ENCODE assay signal across 8 cellular contexts in genomic region chr14:52552063-52552988, GRCh38. TPM values are rescaled to one million over a fixed set of nuclear protein-coding genes. Genes with fewer than 3 reads are reported as not detected.
DNase-seq lines count a peak whose midpoint lies in the region; ATAC-seq and TF ChIP-seq lines count a peak whose summit lies in the region.

Gene GPR137C (plus strand): TSS chr14:52552836. CDS start chr14:52553148, 312 bp downstream.
A gene with protein sequence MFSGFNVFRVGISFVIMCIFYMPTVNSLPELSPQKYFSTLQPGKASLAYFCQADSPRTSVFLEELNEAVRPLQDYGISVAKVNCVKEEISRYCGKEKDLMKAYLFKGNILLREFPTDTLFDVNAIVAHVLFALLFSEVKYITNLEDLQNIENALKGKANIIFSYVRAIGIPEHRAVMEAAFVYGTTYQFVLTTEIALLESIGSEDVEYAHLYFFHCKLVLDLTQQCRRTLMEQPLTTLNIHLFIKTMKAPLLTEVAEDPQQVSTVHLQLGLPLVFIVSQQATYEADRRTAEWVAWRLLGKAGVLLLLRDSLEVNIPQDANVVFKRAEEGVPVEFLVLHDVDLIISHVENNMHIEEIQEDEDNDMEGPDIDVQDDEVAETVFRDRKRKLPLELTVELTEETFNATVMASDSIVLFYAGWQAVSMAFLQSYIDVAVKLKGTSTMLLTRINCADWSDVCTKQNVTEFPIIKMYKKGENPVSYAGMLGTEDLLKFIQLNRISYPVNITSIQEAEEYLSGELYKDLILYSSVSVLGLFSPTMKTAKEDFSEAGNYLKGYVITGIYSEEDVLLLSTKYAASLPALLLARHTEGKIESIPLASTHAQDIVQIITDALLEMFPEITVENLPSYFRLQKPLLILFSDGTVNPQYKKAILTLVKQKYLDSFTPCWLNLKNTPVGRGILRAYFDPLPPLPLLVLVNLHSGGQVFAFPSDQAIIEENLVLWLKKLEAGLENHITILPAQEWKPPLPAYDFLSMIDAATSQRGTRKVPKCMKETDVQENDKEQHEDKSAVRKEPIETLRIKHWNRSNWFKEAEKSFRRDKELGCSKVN (minus strand): TSS chr14:52552505. CDS start chr14:52543557, 8,948 bp downstream.

- TF ChIP-seq CTCF in GM10248 (IDR thresholded peaks at IDR 0.05; ENCODE audit: control extremely low read depth, extremely low read depth, low read depth, missing control alignments) (no peak), SK-N-SH (IDR thresholded peaks at IDR 0.05) (no peak), suprapubic skin (IDR thresholded peaks at IDR 0.05) (no peak)

- peak within 1 kb of the TSS; percentile 73 for H3K9ac ChIP-seq in SK-N-SH

- H3K27ac ChIP-seq in SK-N-SH (ENCODE audit: low read depth in 2 of 2, low read length in 1 of 2) (peak within 1 kb of the TSS; percentile 63 to 78), suprapubic skin (peak within 1 kb of the TSS; percentile 83)

- no peaks in the 10 kb centered on the region for H4K20me1 ChIP-seq in SK-N-SH (ENCODE audit: insufficient read depth)

- CTCF ChIA-PET in GM10248 (lab: Yijun Ruan, JAX) (interaction anchor here (0.8 to 1.9 kb wide), 7 partner anchors 9 to 190 kb away, joined by 3 to 8 read pairs (median 4); no protein-coding TSS in a partner anchor), SK-N-SH (lab: Yijun Ruan, JAX) (interaction anchor here (0.6 to 1.6 kb wide), 8 partner anchors 10 to 254 kb away, joined by 3 to 5 read pairs (median 3); partner anchors contain the start of gene PTGER2)

- H3K9me2 ChIP-seq in SK-N-SH = no peaks in the 10 kb centered on the region

- peak within 1 kb of the TSS; percentile 95 to 97 for H3K27ac Mint-ChIP-seq in activated naive CD4-positive, alpha-beta T cell treated with anti-CD3 and anti-CD28 coated beads, Interleukin-2, amount 50 U/mL, for 72 hours

- peak; percentile 98 for DNase-seq in GM10248 (ENCODE audit: extremely low spot score)
- DNase-seq in NCI-H1092 (lab: John Stamatoyannopoulos, UW) = peak; percentile 100
- peak; percentile 95 for DNase-seq in SK-N-SH
- peak; percentile 98 to 99 for DNase-seq in activated naive CD4-positive, alpha-beta T cell treated with anti-CD3 and anti-CD28 coated beads, Interleukin-2, amount 50 U/mL, for 72 hours (ENCODE audit: low spot score in 2 of 2)
- DNase-seq in glomerular endothelial cell (ENCODE audit: extremely low read depth, low read depth, low spot score) = peak; percentile 96
- DNase-seq in nucleus accumbens (lab: John Stamatoyannopoulos, UW) = peak; percentile 82 to 100 (median 100)
- peak; percentile 100 for DNase-seq in suprapubic skin (ENCODE audit: low spot score in 2 of 2)

- no peaks in the 10 kb centered on the region for H3K27me3 ChIP-seq in SK-N-SH (ENCODE audit: insufficient read depth)
- no peaks in the 10 kb centered on the region for H3K27me3 ChIP-seq in suprapubic skin

- H3K79me2 ChIP-seq in SK-N-SH (ENCODE audit: insufficient read depth) = no peaks in the 10 kb centered on the region

- H3K4me2 ChIP-seq in SK-N-SH = peak within 1 kb of the TSS; percentile 99

- H3K9me3 ChIP-seq in SK-N-SH (no peaks in the 10 kb centered on the region), suprapubic skin (no peaks in the 10 kb centered on the region)

- no peaks in the 10 kb centered on the region for H3K9me3 Mint-ChIP-seq in activated naive CD4-positive, alpha-beta T cell treated with anti-CD3 and anti-CD28 coated beads, Interleukin-2, amount 50 U/mL, for 72 hours

- POLR2A ChIA-PET in GM10248 (lab: Yijun Ruan, JAX) = interaction anchor here (0.6 to 1.0 kb wide), 4 partner anchors 11 to 177 kb away, joined by 3 to 6 read pairs (median 4); partner anchors contain the start of gene STYX
- POLR2A ChIA-PET in SK-N-SH (lab: Yijun Ruan, JAX) = interaction anchor here (0.9 to 1.5 kb wide), 6 partner anchors 129 to 815 kb away, joined by 3 to 5 read pairs (median 3); partner anchors contain the start of genes GNPNAT1, PTGER2 and STYX

- no peaks in the 10 kb centered on the region for H3K36me3 ChIP-seq in SK-N-SH (replicated peaks in 1 of 2; ENCODE audit: control insufficient read depth in 1 of 2, insufficient read depth in 2 of 2, low read length in 1 of 2)
- H3K36me3 ChIP-seq in suprapubic skin = no peaks in the 10 kb centered on the region

- TF ChIP-seq RAD21 in SK-N-SH (IDR thresholded peaks at IDR 0.05; ENCODE audit: low read length) = no peak

- H3K4me3 ChIP-seq in SK-N-SH (ENCODE audit: low read depth in 2 of 2, low read length in 1 of 2) (peak within 1 kb of the TSS; percentile 91 to 94), suprapubic skin (peak within 1 kb of the TSS; percentile 65)

- TF ChIP-seq EP300 in SK-N-SH (IDR thresholded peaks at IDR 0.05; ENCODE audit: borderline replicate concordance in 1 of 2, low read depth in 1 of 2, low read length in 1 of 2) = no peak
- TF ChIP-seq EP300 in suprapubic skin (IDR thresholded peaks at IDR 0.05) = no peak

- peak; percentile 96 for ATAC-seq in HG02610 (IDR thresholded peaks at IDR 0.05; ENCODE audit: unreplicated experiment)
- peak; percentile 93 to 94 for ATAC-seq in activated naive CD4-positive, alpha-beta T cell treated with anti-CD3 and anti-CD28 coated beads, Interleukin-2, amount 50 U/mL, for 72 hours

- H2AFZ ChIP-seq in SK-N-SH (ENCODE audit: low read depth) = peak within 1 kb of the TSS; percentile 99

- peak in 1 of 2 donors; percentile 76 for TF ChIP-seq POLR2A in suprapubic skin (IDR thresholded peaks at IDR 0.05)

- H3F3A ChIP-seq in SK-N-SH (replicated peaks; ENCODE audit: insufficient read depth) = peaks cover 11% of the 10 kb centered on the region

- H3K36me3 Mint-ChIP-seq in activated naive CD4-positive, alpha-beta T cell treated with anti-CD3 and anti-CD28 coated beads, Interleukin-2, amount 50 U/mL, for 72 hours = peaks cover 0 to 8% of the 10 kb centered on the region in 2 donors

- H3K4me1 ChIP-seq in SK-N-SH (ENCODE audit: control insufficient read depth in 1 of 2, insufficient read depth in 2 of 2, low read depth in 1 of 2, low read length in 1 of 2) = peaks cover 5 to 7% of the 10 kb centered on the region in 2 experiments; a peak in 3 of 4 replicates
- H3K4me1 ChIP-seq in suprapubic skin = peaks cover 30% of the 10 kb centered on the region

- under 1% methylated on average over 46 of the region's 81 CpGs for WGBS in SK-N-SH (ENCODE audit: low lambda C conversion rate)
- 0% methylated on average over 30 of the region's 81 CpGs for WGBS in suprapubic skin

TF ChIP-seq in SK-N-SH, 30 proteins besides CTCF, POLR2A, EP300 and RAD21 (continues in another document):
- TF ChIP-seq RFX5 (IDR thresholded peaks at IDR 0.05; ENCODE audit: low read length) = peak; percentile 79
- no peak for TF ChIP-seq POLR2AphosphoS5 (IDR thresholded peaks at IDR 0.05; ENCODE audit: low read depth, low read length)
- TF ChIP-seq IRF3 (IDR thresholded peaks at IDR 0.05; ENCODE audit: low read depth, low read length) = peak; percentile 66
- TF ChIP-seq SIN3A (IDR thresholded peaks at IDR 0.05; ENCODE audit: borderline replicate concordance, low read depth, low read length) = peak; percentile 86; the same call in 1 of the 2 replicates
- TF ChIP-seq FOXJ3 (CRISPR knock-in tag; IDR thresholded peaks at IDR 0.05) = no peak
- TF ChIP-seq TEAD4 (IDR thresholded peaks at IDR 0.05; ENCODE audit: borderline replicate concordance, insufficient read depth) = no peak
- no peak for TF ChIP-seq RCOR1 (IDR thresholded peaks at IDR 0.05; ENCODE audit: low read length)
- TF ChIP-seq CHD2 (IDR thresholded peaks at IDR 0.05; ENCODE audit: low read length, partially characterized antibody) = peak; percentile 86
- TF ChIP-seq FOSL2 (IDR thresholded peaks at IDR 0.05; ENCODE audit: borderline replicate concordance, low read depth) = no peak
- no peak for TF ChIP-seq MEF2A (IDR thresholded peaks at IDR 0.05; ENCODE audit: borderline replicate concordance, low read depth)
- TF ChIP-seq PBX3 (IDR thresholded peaks at IDR 0.05) = peak; percentile 99
- peak; percentile 96 for TF ChIP-seq MXI1 (IDR thresholded peaks at IDR 0.05; ENCODE audit: low read depth, low read length)
- TF ChIP-seq TAF1 (IDR thresholded peaks at IDR 0.05; ENCODE audit: borderline replicate concordance, low read depth, low read length) = peak; percentile 57; the same call in 1 of the 2 replicates
- TF ChIP-seq NRF1 (IDR thresholded peaks at IDR 0.05; ENCODE audit: low read depth, low read length) = no peak
- TF ChIP-seq YY1 (IDR thresholded peaks at IDR 0.05; ENCODE audit: low read depth) = no peak

RNA-seq across cellular contexts. Expression of gene GPR137C, which starts in this region (rescaled TPM):
- 0.54 and 0.60 TPM in 2 replicates for polyA plus RNA-seq in SK-N-SH (2012; rRNA removed)
- 0.76 and 0.77 TPM in 2 replicates for polyA plus RNA-seq in SK-N-SH (2012; cell fraction: cytosol; rRNA removed)
- polyA plus RNA-seq in SK-N-SH (2012; cell fraction: nucleus; rRNA removed) = 0.60 and 1.8 TPM in 2 replicates
- total RNA-seq in activated naive CD4-positive, alpha-beta T cell treated with anti-CD3 and anti-CD28 coated beads, Interleukin-2, amount 50 U/mL, for 72 hours = under 1 TPM; 0.27 to 0.51 TPM
- 0.63 and 2.1 TPM in 2 replicates for total RNA-seq in glomerular endothelial cell
- total RNA-seq in suprapubic skin = under 1 TPM in 2 of 4 donors, not detected in 2; 0.17 to 0.65 TPM

RNA-seq across cellular contexts. Expression of the second gene that starts in this region (rescaled TPM):
- 0.95 and 1.6 TPM in 2 replicates for polyA plus RNA-seq in SK-N-SH (2012; rRNA removed)
- 1.8 and 2.0 TPM in 2 replicates for polyA plus RNA-seq in SK-N-SH (2012; cell fraction: cytosol; rRNA removed)
- 0.36 and 1.3 TPM in 2 replicates for polyA plus RNA-seq in SK-N-SH (2012; cell fraction: nucleus; rRNA removed)
- 10 to 100 TPM in 1 of 2 donors, 1 to 10 TPM in 1; 7.0 to 12.0 TPM for total RNA-seq in activated naive CD4-positive, alpha-beta T cell treated with anti-CD3 and anti-CD28 coated beads, Interleukin-2, amount 50 U/mL, for 72 hours
- total RNA-seq in glomerular endothelial cell = 2.4 and 4.7 TPM in 2 replicates
- total RNA-seq in suprapubic skin = 10 to 100 TPM in 1 of 4 donors, 1 to 10 TPM in 3; 7.7 to 14.2 (median 8.0) TPM

Comparison
In these comparisons a context has a peak if more than half of its experiments do, and no peak if none do; other contexts are left out.
1. Peak in every context shown above with its lines: DNase-seq, ATAC-seq, H3K4me3 ChIP-seq and H3K27ac ChIP-seq.